In the genomic region with DNA sequence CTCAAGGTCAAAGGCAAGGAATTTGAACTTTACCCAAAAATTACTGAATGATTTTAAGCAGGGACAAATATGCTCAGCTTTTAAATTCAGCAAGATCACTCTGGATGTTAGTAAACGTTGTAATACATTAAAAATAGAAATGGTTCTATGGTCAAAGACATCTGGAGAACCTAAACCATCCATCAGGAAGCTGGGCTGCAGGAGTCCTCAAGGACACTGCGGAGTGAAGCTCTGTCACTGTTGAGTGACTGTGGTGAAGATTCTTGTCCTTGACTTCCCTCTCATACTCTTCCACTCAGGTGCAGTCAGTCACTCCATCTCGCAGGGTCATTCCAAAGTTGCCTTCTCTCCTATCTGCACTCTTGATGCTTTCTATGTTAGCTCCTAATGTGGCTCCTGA, we compare ENCODE assay signal across 19 cellular contexts.
DNase-seq lines count a peak whose midpoint lies in the region; ATAC-seq and TF ChIP-seq lines count a peak whose summit lies in the region.
"Had no signal": no experiment of that assay in that cellular context is flagged by ENCODE, and none has a peak within 500 bp of the region (broad histone marks: within the 10 kb centered on the region; RNA-seq: fewer than 3 reads in every experiment).

No MANE protein-coding gene starts in this region.

- peaks cover 14% of the 10 kb centered on the region for H3K36me3 Mint-ChIP-seq in CD4-positive, CD25-positive, alpha-beta regulatory T cell
- H3K36me3 Mint-ChIP-seq in endothelial cell (ENCODE audit: low read depth, unreplicated experiment): no peaks in the 10 kb centered on the region
- H3K36me3 Mint-ChIP-seq: CD8-positive, alpha-beta memory T cell had no signal

- H3K9me3 Mint-ChIP-seq in CD4-positive, CD25-positive, alpha-beta regulatory T cell: peaks cover 0 to 14% (median 4%) of the 10 kb centered on the region in 7 donors
- H3K9me3 Mint-ChIP-seq in endothelial cell (ENCODE audit: unreplicated experiment): no peaks in the 10 kb centered on the region
- H3K9me3 Mint-ChIP-seq: CD8-positive, alpha-beta memory T cell; GM23338; H9 had no signal

- no peaks in the 10 kb centered on the region for H4K20me1 ChIP-seq in OCI-LY1 (ENCODE audit: insufficient read depth, low read length)
- H4K20me1 ChIP-seq: BLaER1 had no signal

- H3K36me3 ChIP-seq in CD4-positive, CD25-positive, alpha-beta regulatory T cell (ENCODE audit: control insufficient read depth, insufficient read depth, low read length): no peaks in the 10 kb centered on the region
- H3K36me3 ChIP-seq in OCI-LY1 (ENCODE audit: insufficient read depth, low read length): no peaks in the 10 kb centered on the region
- H3K36me3 ChIP-seq in psoas muscle (ENCODE audit: insufficient read depth in 1 of 2, low read depth in 1 of 2): no peaks in the 10 kb centered on the region
- H3K36me3 ChIP-seq: BLaER1 had no signal

- no peak for ATAC-seq in CD4-positive, CD25-positive, alpha-beta regulatory T cell (ENCODE audit: low read depth in 2 of 2)
- ATAC-seq in psoas muscle: peak; percentile 45 to 54 (median 52)
- ATAC-seq: GM23338, HCT116 had no signal

- H3K27ac Mint-ChIP-seq in CD4-positive, CD25-positive, alpha-beta regulatory T cell: peak overlapping the region; percentile 3 to 91 (median 26)
- peak overlapping the region; percentile 54 for H3K27ac Mint-ChIP-seq in endothelial cell (ENCODE audit: unreplicated experiment)
- H3K27ac Mint-ChIP-seq: B cell; CD4-positive, alpha-beta T cell; GM23338; H9 had no signal

- no peak for DNase-seq in CD4-positive, CD25-positive, alpha-beta regulatory T cell
- no peak for DNase-seq in endothelial cell (ENCODE audit: low spot score)
- no peak for DNase-seq in psoas muscle
- DNase-seq in putamen (ENCODE audit: low spot score): no peak
- no peak for DNase-seq in AG20443 (ENCODE audit: low spot score)
- DNase-seq in GM10266 (ENCODE audit: extremely low spot score): no peak
- DNase-seq: CD4-positive, alpha-beta T cell; CD8-positive, alpha-beta memory T cell; DMS 273 treated with DMSO at 0.1 percent for 48 hours; DMS79; EL; GDM1; H9 had no signal

- peak overlapping the region; percentile 40; the same call in 1 of the 2 replicates for H2AFZ ChIP-seq in OCI-LY1 (ENCODE audit: low read length)
- H2AFZ ChIP-seq: GM23338 had no signal

- H3K27ac ChIP-seq in CD4-positive, CD25-positive, alpha-beta regulatory T cell (ENCODE audit: insufficient read depth, low read length, poor library complexity, severe bottlenecking): no peak overlapping the region
- H3K27ac ChIP-seq in OCI-LY1 (ENCODE audit: low read depth, low read length, poor library complexity, severe bottlenecking) (no peak overlapping the region), psoas muscle (no peak overlapping the region)
- H3K27ac ChIP-seq: BLaER1, C4-2B had no signal

- TF ChIP-seq CTCF in OCI-LY1 (IDR thresholded peaks at IDR 0.05; ENCODE audit: low read length): no peak
- TF ChIP-seq CTCF in endothelial cell (IDR thresholded peaks at IDR 0.05; ENCODE audit: unreplicated experiment): no peak
- no peak for TF ChIP-seq CTCF in psoas muscle (IDR thresholded peaks at IDR 0.05)
- TF ChIP-seq CTCF in GM10266 (IDR thresholded peaks at IDR 0.05; ENCODE audit: control insufficient read depth, insufficient read depth, low read depth, missing control alignments): no peak

- H3K9me2 ChIP-seq in OCI-LY1 (ENCODE audit: low read depth, low read length): no peaks in the 10 kb centered on the region

- no peaks in the 10 kb centered on the region for H3K27me3 ChIP-seq in CD4-positive, CD25-positive, alpha-beta regulatory T cell (ENCODE audit: control insufficient read depth, insufficient read depth, low read length)
- H3K27me3 ChIP-seq in OCI-LY1 (ENCODE audit: insufficient read depth, low read length) (no peaks in the 10 kb centered on the region), psoas muscle (ENCODE audit: insufficient read depth in 3 of 3, low read length in 2 of 3) (no peaks in the 10 kb centered on the region)
- H3K27me3 ChIP-seq: BLaER1 had no signal

- no peak overlapping the region for H3K4me3 ChIP-seq in CD4-positive, CD25-positive, alpha-beta regulatory T cell (ENCODE audit: low read depth, low read length)
- H3K4me3 ChIP-seq in OCI-LY1 (ENCODE audit: low read depth, low read length, poor library complexity, severe bottlenecking): no peak overlapping the region
- H3K4me3 ChIP-seq in psoas muscle: no peak overlapping the region
- H3K4me3 ChIP-seq: BLaER1, GM23338 had no signal

- no peak overlapping the region for H3K4me3 Mint-ChIP-seq in CD4-positive, CD25-positive, alpha-beta regulatory T cell
- no peak overlapping the region for H3K4me3 Mint-ChIP-seq in endothelial cell (ENCODE audit: unreplicated experiment)
- H3K4me3 Mint-ChIP-seq: B cell; CD4-positive, alpha-beta T cell; CD8-positive, alpha-beta memory T cell; GM23338; H9 had no signal

- H3F3A ChIP-seq in OCI-LY1 (ENCODE audit: insufficient read depth, low read length): no peaks in the 10 kb centered on the region

- H3K9me3 ChIP-seq in CD4-positive, CD25-positive, alpha-beta regulatory T cell (ENCODE audit: control insufficient read depth in 2 of 2, low read length in 2 of 2): no peaks in the 10 kb centered on the region
- H3K9me3 ChIP-seq in OCI-LY1 (ENCODE audit: low read length) (peaks cover 7% of the 10 kb centered on the region; the same call in 1 of the 2 replicates), psoas muscle (no peaks in the 10 kb centered on the region)
- H3K9me3 ChIP-seq: BLaER1 had no signal

- intact Hi-C loops in psoas muscle (cut with DNase I): no loop called here

- H3K4me1 ChIP-seq in CD4-positive, CD25-positive, alpha-beta regulatory T cell (ENCODE audit: control insufficient read depth, insufficient read depth, low read length, poor library complexity, severe bottlenecking): peaks cover 20% of the 10 kb centered on the region
- no peaks in the 10 kb centered on the region for H3K4me1 ChIP-seq in OCI-LY1 (ENCODE audit: insufficient read depth, low read length, severe bottlenecking)
- peaks cover 4% of the 10 kb centered on the region for H3K4me1 ChIP-seq in psoas muscle
- H3K4me1 ChIP-seq: BLaER1 had no signal

- H3K4me1 Mint-ChIP-seq in CD4-positive, CD25-positive, alpha-beta regulatory T cell: peaks cover 30 to 81% (median 52%) of the 10 kb centered on the region in 4 donors
- H3K4me1 Mint-ChIP-seq in endothelial cell (ENCODE audit: unreplicated experiment): no peaks in the 10 kb centered on the region
- H3K4me1 Mint-ChIP-seq: GM23338 had no signal

- no peaks in the 10 kb centered on the region for H3K79me2 ChIP-seq in OCI-LY1 (ENCODE audit: insufficient read depth, low read length)

- WGBS in psoas muscle, 3 donors: 62 to 75% (median 68%) methylated on average over 3 of the region's 3 CpGs

- H3K9ac ChIP-seq in OCI-LY1 (ENCODE audit: low read length): no peak overlapping the region
- H3K9ac ChIP-seq: BLaER1 had no signal

- no peak overlapping the region for H3K4me2 ChIP-seq in OCI-LY1 (ENCODE audit: low read length)
- H3K4me2 ChIP-seq: BLaER1, GM23338 had no signal

- peaks cover 4% of the 10 kb centered on the region for H3K27me3 Mint-ChIP-seq in CD4-positive, CD25-positive, alpha-beta regulatory T cell
- peaks cover 2% of the 10 kb centered on the region for H3K27me3 Mint-ChIP-seq in endothelial cell (ENCODE audit: unreplicated experiment)
- H3K27me3 Mint-ChIP-seq: B cell; CD4-positive, alpha-beta T cell; CD8-positive, alpha-beta memory T cell had no signal

Comparison
In these comparisons a context has a peak if more than half of its experiments do, and no peak if none do; other contexts are left out.
1. ATAC-seq: peak in psoas muscle (4 of 4); none in CD4-positive, CD25-positive, alpha-beta regulatory T cell (0 of 2).